In the genomic region with DNA sequence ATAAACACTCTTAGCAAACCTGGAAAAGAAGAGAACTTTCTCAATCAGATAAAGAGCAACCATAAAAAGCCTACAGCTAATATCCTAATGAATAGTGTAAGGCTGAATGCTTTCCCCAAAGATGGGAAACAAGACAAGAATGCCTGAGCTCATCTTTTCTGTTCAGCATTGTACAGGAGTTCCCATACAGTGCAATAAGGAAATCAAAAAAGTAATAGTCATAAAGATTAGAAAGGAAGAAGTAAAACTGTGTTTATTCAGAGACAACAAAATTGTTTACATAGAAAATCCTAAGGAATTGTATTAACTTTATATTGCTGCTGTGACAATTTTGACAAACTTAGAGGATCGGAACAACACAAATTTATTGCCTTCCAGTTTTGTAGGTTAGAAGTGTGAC, we compare ENCODE assay signal across 13 cellular contexts.
DNase-seq lines count a peak whose midpoint lies in the region; ATAC-seq lines count a peak whose summit lies in the region.
"Had no signal": no experiment of that assay in that cellular context is flagged by ENCODE, and none has a peak within 500 bp of the region (broad histone marks: within the 10 kb centered on the region; RNA-seq: fewer than 3 reads in every experiment).

No MANE protein-coding gene starts in this region.

- intact Hi-C loops in left colon (cut with DNase I, micrococcal nuclease), result no loop called here

- peak; percentile 4 for DNase-seq in NCI-H82 (lab: John Stamatoyannopoulos, UW)
- no peak for DNase-seq in NCI-H82 treated with DMSO at 0.1 percent for 48 hours (lab: John Stamatoyannopoulos, UW; ENCODE audit: unreplicated experiment)
- no peak for DNase-seq in left colon
- no peak for DNase-seq in GM19238 (ENCODE audit: insufficient read length, low spot score)
- DNase-seq: AML-193; Caco-2; Calu3; CD4-positive, alpha-beta T cell; CD8-positive, alpha-beta T cell; DMS79 treated with DMSO at 0.1 percent for 48 hours; GF-D8 had no signal

- ATAC-seq in left colon (peak; percentile 85), GM18517 (IDR thresholded peaks at IDR 0.05; ENCODE audit: unreplicated experiment) (no peak)
- ATAC-seq: A549; CD8-positive, alpha-beta T cell had no signal
